Comparison of ENCODE assay signal across 1 cellular context in genomic region chr12:38906482-38907170, GRCh38.
TF ChIP-seq lines count a peak whose summit lies in the region.

No MANE protein-coding gene starts in this region.

TF ChIP-seq in HepG2, 621 proteins besides CTCF, POLR2A, EP300 and RAD21 (continued from another document and continues in another):
- TF ChIP-seq NFYB (CRISPR knock-in tag; IDR thresholded peaks at IDR 0.05) (no peak), ZNF761 (CRISPR knock-in tag; conservative IDR thresholded peaks at IDR 0.05) (no peak), ZNF816 (CRISPR knock-in tag; IDR thresholded peaks at IDR 0.05; ENCODE audit: borderline replicate concordance) (no peak), MATR3 (CRISPR knock-in tag; IDR thresholded peaks at IDR 0.05) (no peak), SP2 (CRISPR knock-in tag; IDR thresholded peaks at IDR 0.05) (no peak), HBP1 (CRISPR knock-in tag; IDR thresholded peaks at IDR 0.05; ENCODE audit: low read depth) (no peak), GATA4 (IDR thresholded peaks at IDR 0.05; ENCODE audit: borderline replicate concordance, low read depth) (no peak), ZNF263 (CRISPR knock-in tag; IDR thresholded peaks at IDR 0.05) (peak; percentile 81), ZNF709 (CRISPR knock-in tag; IDR thresholded peaks at IDR 0.05) (0 out of 2 replicates have a peak, but pooled peaks have one; percentile 35), ZBTB8A (CRISPR knock-in tag; IDR thresholded peaks at IDR 0.05; ENCODE audit: borderline replicate concordance, low read depth) (no peak), ZFP82 (CRISPR knock-in tag; IDR thresholded peaks at IDR 0.05; ENCODE audit: borderline replicate concordance) (0 out of 2 replicates have a peak, but pooled peaks have one; percentile 46), ZNF318 (CRISPR knock-in tag; IDR thresholded peaks at IDR 0.05) (no peak), PCBP1 (IDR thresholded peaks at IDR 0.05; ENCODE audit: borderline replicate concordance, low read depth, low read length) (0 out of 2 replicates have a peak, but pooled peaks have one; percentile 44), HMG20B (CRISPR knock-in tag; conservative IDR thresholded peaks at IDR 0.05) (0 out of 2 replicates have a peak, but pooled peaks have one; percentile 36), IKZF4 (CRISPR knock-in tag; IDR thresholded peaks at IDR 0.05; ENCODE audit: borderline replicate concordance, low read depth, not compliant biosample characterization) (no peak), THAP7 (CRISPR knock-in tag; IDR thresholded peaks at IDR 0.05) (0 out of 2 replicates have a peak, but pooled peaks have one; percentile 32), TFDP2 (CRISPR knock-in tag; IDR thresholded peaks at IDR 0.05) (peak; percentile 53; the same call in 1 of the 2 replicates), ZGPAT (CRISPR knock-in tag; IDR thresholded peaks at IDR 0.05) (peak; percentile 55; the same call in 1 of the 2 replicates), GLI4 (CRISPR knock-in tag; IDR thresholded peaks at IDR 0.05; ENCODE audit: borderline replicate concordance) (no peak), ZSCAN9 (CRISPR knock-in tag; IDR thresholded peaks at IDR 0.05; ENCODE audit: borderline replicate concordance) (no peak), E2F2 (CRISPR knock-in tag; IDR thresholded peaks at IDR 0.05; ENCODE audit: borderline replicate concordance) (no peak), ATF6 (CRISPR knock-in tag; conservative IDR thresholded peaks at IDR 0.05) (no peak), PLSCR1 (CRISPR knock-in tag; IDR thresholded peaks at IDR 0.05; ENCODE audit: borderline replicate concordance) (no peak), BCL3 (CRISPR knock-in tag; IDR thresholded peaks at IDR 0.05) (0 out of 2 replicates have a peak, but pooled peaks have one; percentile 54), PLRG1 (conservative IDR thresholded peaks at IDR 0.05) (no peak), RFXAP (CRISPR knock-in tag; IDR thresholded peaks at IDR 0.05; ENCODE audit: borderline replicate concordance) (0 out of 2 replicates have a peak, but pooled peaks have one; percentile 30), ZMYM2 (CRISPR knock-in tag; IDR thresholded peaks at IDR 0.05) (peak; percentile 30; the same call in 1 of the 2 replicates), SOX6 (IDR thresholded peaks at IDR 0.05) (no peak), SOX6 (CRISPR knock-in tag; IDR thresholded peaks at IDR 0.05) (peak; percentile 53), TAF1 (CRISPR knock-in tag; IDR thresholded peaks at IDR 0.05) (no peak), ZNF639 (CRISPR knock-in tag; conservative IDR thresholded peaks at IDR 0.05) (no peak), HDAC6 (IDR thresholded peaks at IDR 0.05; ENCODE audit: low read depth, low read length) (no peak)
